Comparison of ENCODE assay signal across 1 cellular context in genomic region chr11:120184946-120185677, GRCh38.
TF ChIP-seq lines count a peak whose summit lies in the region.

No MANE protein-coding gene starts in this region.

TF ChIP-seq in HepG2, 621 proteins besides CTCF, POLR2A, EP300 and RAD21 (continued from another document and continues in another):
- TF ChIP-seq PATZ1 (CRISPR knock-in tag; IDR thresholded peaks at IDR 0.05) (peak; percentile 71), AHDC1 (CRISPR knock-in tag; IDR thresholded peaks at IDR 0.05; ENCODE audit: borderline replicate concordance) (0 out of 2 replicates have a peak, but pooled peaks have one; percentile 38), ISX (CRISPR knock-in tag; conservative IDR thresholded peaks at IDR 0.05) (no peak), DMAP1 (CRISPR knock-in tag; IDR thresholded peaks at IDR 0.05) (peak; percentile 83; the same call in 1 of the 2 replicates), ZFAT (CRISPR knock-in tag; conservative IDR thresholded peaks at IDR 0.05) (no peak), ZNF296 (CRISPR knock-in tag; conservative IDR thresholded peaks at IDR 0.05) (no peak), ZBTB3 (CRISPR knock-in tag; IDR thresholded peaks at IDR 0.05; ENCODE audit: borderline replicate concordance, low read depth) (no peak), DR1 (CRISPR knock-in tag; IDR thresholded peaks at IDR 0.05) (no peak), ZSCAN21 (CRISPR knock-in tag; IDR thresholded peaks at IDR 0.05; ENCODE audit: borderline replicate concordance) (0 out of 2 replicates have a peak, but pooled peaks have one; percentile 25), GZF1 (CRISPR knock-in tag; IDR thresholded peaks at IDR 0.05) (no peak), NPAS2 (CRISPR knock-in tag; IDR thresholded peaks at IDR 0.05; ENCODE audit: borderline replicate concordance) (no peak), ZBTB46 (CRISPR knock-in tag; IDR thresholded peaks at IDR 0.05; ENCODE audit: borderline replicate concordance) (no peak), PRMT3 (CRISPR knock-in tag; IDR thresholded peaks at IDR 0.05; ENCODE audit: borderline replicate concordance, low read depth) (no peak), RFX1 (IDR thresholded peaks at IDR 0.05) (no peak), EZH2 (conservative IDR thresholded peaks at IDR 0.05; ENCODE audit: low read depth, low read length) (no peak), TEAD2 (CRISPR knock-in tag; IDR thresholded peaks at IDR 0.05) (no peak), THAP7 (CRISPR knock-in tag; IDR thresholded peaks at IDR 0.05) (no peak), ZNF383 (CRISPR knock-in tag; IDR thresholded peaks at IDR 0.05; ENCODE audit: borderline replicate concordance) (no peak), GFI1 (CRISPR knock-in tag; IDR thresholded peaks at IDR 0.05; ENCODE audit: borderline replicate concordance) (peak; percentile 79; the same call in 1 of the 2 replicates), TERF1 (CRISPR knock-in tag; IDR thresholded peaks at IDR 0.05) (no peak), MBD4 (IDR thresholded peaks at IDR 0.05; ENCODE audit: borderline replicate concordance, low read length) (no peak), ATAD3A (CRISPR knock-in tag; IDR thresholded peaks at IDR 0.05) (no peak), ZHX2 (IDR thresholded peaks at IDR 0.05; ENCODE audit: low read depth) (no peak), ZHX2 (CRISPR knock-in tag; IDR thresholded peaks at IDR 0.05; ENCODE audit: borderline replicate concordance) (no peak), HIC2 (CRISPR knock-in tag; IDR thresholded peaks at IDR 0.05; ENCODE audit: low read depth) (no peak), NR0B2 (CRISPR knock-in tag; IDR thresholded peaks at IDR 0.05) (no peak), ARHGAP35 (CRISPR knock-in tag; IDR thresholded peaks at IDR 0.05; ENCODE audit: borderline replicate concordance) (no peak), SOX13 (IDR thresholded peaks at IDR 0.05) (peak; percentile 5; the same call in 1 of the 2 replicates), SOX13 (CRISPR knock-in tag; conservative IDR thresholded peaks at IDR 0.05 in 1 of 2, IDR thresholded peaks at IDR 0.05 in 1 of 2) (peak in 1 of 2 experiments; percentile 63; a peak in 1 of 4 replicates), RNF219 (CRISPR knock-in tag; IDR thresholded peaks at IDR 0.05) (no peak), KMT2B (CRISPR knock-in tag; IDR thresholded peaks at IDR 0.05) (0 out of 2 replicates have a peak, but pooled peaks have one; percentile 30), RFX5 (IDR thresholded peaks at IDR 0.05; ENCODE audit: low read depth, low read length) (no peak), ZNF160 (CRISPR knock-in tag; IDR thresholded peaks at IDR 0.05) (no peak), TBX2 (CRISPR knock-in tag; IDR thresholded peaks at IDR 0.05; ENCODE audit: borderline replicate concordance) (peak; percentile 90), ZNF788 (CRISPR knock-in tag; IDR thresholded peaks at IDR 0.05; ENCODE audit: borderline replicate concordance) (peak; percentile 81; the same call in 1 of the 2 replicates), ZNF446 (CRISPR knock-in tag; IDR thresholded peaks at IDR 0.05) (no peak), MEIS2 (CRISPR knock-in tag; IDR thresholded peaks at IDR 0.05) (peak; percentile 30), RARG (CRISPR knock-in tag; IDR thresholded peaks at IDR 0.05; ENCODE audit: low read depth) (no peak), ZFP41 (CRISPR knock-in tag; IDR thresholded peaks at IDR 0.05; ENCODE audit: borderline replicate concordance) (no peak)
